Comparison of ENCODE assay signal across 20 cellular contexts in genomic region chr7:40922316-40922670, GRCh38.
DNase-seq lines count a peak whose midpoint lies in the region; ATAC-seq and TF ChIP-seq lines count a peak whose summit lies in the region.
"Had no signal": no experiment of that assay in that cellular context is flagged by ENCODE, and none has a peak within 500 bp of the region (broad histone marks: within the 10 kb centered on the region; RNA-seq: fewer than 3 reads in every experiment).

No MANE protein-coding gene starts in this region.

- H3K27ac ChIP-seq in trophoblast cell (ENCODE audit: low read depth, low read length): peak overlapping the region; percentile 38
- H3K27ac ChIP-seq: esophagus muscularis mucosa, right atrium auricular region had no signal

- no peaks in the 10 kb centered on the region for H3K36me3 Mint-ChIP-seq in activated CD4-positive, alpha-beta T cell treated with anti-CD3 and anti-CD28 coated beads, Interleukin-2, amount 10 ng/mL, durations not matched to agents 7 days and 5 days (ENCODE audit: low read depth)
- H3K36me3 Mint-ChIP-seq: activated CD8-positive, alpha-beta memory T cell treated with anti-CD3 and anti-CD28 coated beads, Interleukin-2, amount 10 ng/mL, durations not matched to agents 7 days and 5 days; naive B cell had no signal

- peak; percentile 73 for DNase-seq in GM03348 (ENCODE audit: low spot score)
- DNase-seq in T1000 (lab: John Stamatoyannopoulos, UW): peak; percentile 3
- peak; percentile 71 for DNase-seq in fibroblast of mammary gland (ENCODE audit: low read depth)
- DNase-seq in trophoblast cell: peak; percentile 93 to 97
- no peak for DNase-seq in activated CD4-positive, alpha-beta T cell treated with anti-CD3 and anti-CD28 coated beads, Interleukin-2, amount 10 ng/mL, durations not matched to agents 7 days and 5 days
- no peak for DNase-seq in NCI-H526 (lab: John Stamatoyannopoulos, UW)
- DNase-seq in stimulated activated naive CD4-positive, alpha-beta T cell (lab: John Stamatoyannopoulos, UW): no peak
- DNase-seq: activated CD8-positive, alpha-beta memory T cell treated with anti-CD3 and anti-CD28 coated beads, Interleukin-2, amount 10 ng/mL, durations not matched to agents 7 days and 5 days; activated naive CD4-positive, alpha-beta T cell treated with anti-CD3 and anti-CD28 coated beads for 36 hours; CD4-positive, alpha-beta T cell; cerebellar nuclear complex; naive B cell; NCI-H1417 treated with DMSO at 0.1 percent for 48 hours; NCI-H524; stimulated activated CD4-positive, alpha-beta T cell treated with anti-CD3 and anti-CD28 coated beads, Interleukin-4, amount 100 ng/mL, for 4 hours had no signal

- POLR2A ChIA-PET in activated CD4-positive, alpha-beta T cell treated with anti-CD3 and anti-CD28 coated beads, Interleukin-2, amount 10 ng/mL, durations not matched to agents 7 days and 5 days (lab: Charles Lee): no interaction called here

- H2BK120ac ChIP-seq in trophoblast cell (ENCODE audit: insufficient read depth, low read length, poor library complexity): peak overlapping the region; percentile 44

- H3K4me2 ChIP-seq in trophoblast cell (ENCODE audit: low read length): no peak overlapping the region

- H3K4me3 ChIP-seq in fibroblast of mammary gland (ENCODE audit: control insufficient read depth, low read depth, low read length) (no peak overlapping the region), trophoblast cell (ENCODE audit: low read depth, low read length) (no peak overlapping the region)
- H3K4me3 ChIP-seq: esophagus muscularis mucosa, right atrium auricular region had no signal

- H4K8ac ChIP-seq in trophoblast cell (ENCODE audit: low read depth, low read length): no peak overlapping the region

- peaks cover 2% of the 10 kb centered on the region for H3K79me2 ChIP-seq in trophoblast cell (ENCODE audit: control insufficient read depth, insufficient read depth, low read length, poor library complexity)

- no peak overlapping the region for H3K9ac ChIP-seq in trophoblast cell (ENCODE audit: low read length)

- no peaks in the 10 kb centered on the region for H3K9me3 ChIP-seq in trophoblast cell (ENCODE audit: insufficient read depth, low read depth, low read length)
- H3K9me3 ChIP-seq: esophagus muscularis mucosa, right atrium auricular region had no signal

- no peak overlapping the region for H4K12ac ChIP-seq in trophoblast cell (ENCODE audit: low read depth, low read length)

- no peak overlapping the region for H4K91ac ChIP-seq in trophoblast cell (ENCODE audit: low read depth, low read length)

- TF ChIP-seq CTCF in fibroblast of mammary gland (conservative IDR thresholded peaks at IDR 0.05; ENCODE audit: control insufficient read depth, insufficient read depth, low read depth, low read length): no peak

- no CpG with 5 or more reads among the region's 1 CpG for WGBS in trophoblast cell (ENCODE audit: extremely low coverage, insufficient coverage, insufficient read length)

- no peaks in the 10 kb centered on the region for H3K27me3 ChIP-seq in trophoblast cell (ENCODE audit: insufficient read depth, low read length)
- H3K27me3 ChIP-seq: esophagus muscularis mucosa, right atrium auricular region had no signal

- H3K27ac Mint-ChIP-seq in activated CD4-positive, alpha-beta T cell treated with anti-CD3 and anti-CD28 coated beads, Interleukin-2, amount 10 ng/mL, durations not matched to agents 7 days and 5 days: no peak overlapping the region
- H3K27ac Mint-ChIP-seq: activated CD8-positive, alpha-beta memory T cell treated with anti-CD3 and anti-CD28 coated beads, Interleukin-2, amount 10 ng/mL, durations not matched to agents 7 days and 5 days; activated naive CD4-positive, alpha-beta T cell treated with anti-CD3 and anti-CD28 coated beads for 36 hours; CD4-positive, alpha-beta T cell; naive B cell; stimulated activated naive CD8-positive, alpha-beta T cell treated with anti-CD3 and anti-CD28 coated beads, Interleukin-15, Interleukin-2, amounts not matched to agents 100 ng/mL and 50 ng/mL, for 24 hours had no signal

- no peak overlapping the region for H2AK5ac ChIP-seq in trophoblast cell (ENCODE audit: low read length)

- peaks cover 18% of the 10 kb centered on the region for H3K79me1 ChIP-seq in trophoblast cell (ENCODE audit: low read length)

- H3K9me3 Mint-ChIP-seq in activated CD4-positive, alpha-beta T cell treated with anti-CD3 and anti-CD28 coated beads, Interleukin-2, amount 10 ng/mL, durations not matched to agents 7 days and 5 days: peaks cover 1% of the 10 kb centered on the region
- H3K9me3 Mint-ChIP-seq: activated naive CD4-positive, alpha-beta T cell treated with anti-CD3 and anti-CD28 coated beads for 36 hours; stimulated activated naive CD8-positive, alpha-beta T cell treated with anti-CD3 and anti-CD28 coated beads, Interleukin-15, Interleukin-2, amounts not matched to agents 100 ng/mL and 50 ng/mL, for 24 hours had no signal

- H2AFZ ChIP-seq in trophoblast cell (ENCODE audit: insufficient read depth, low read length, poor library complexity): no peak overlapping the region

- H3K14ac ChIP-seq in trophoblast cell (ENCODE audit: low read length): no peak overlapping the region

- no peak overlapping the region for H3K4ac ChIP-seq in trophoblast cell (ENCODE audit: low read depth, low read length)

- H3K4me3 Mint-ChIP-seq in activated CD4-positive, alpha-beta T cell treated with anti-CD3 and anti-CD28 coated beads, Interleukin-2, amount 10 ng/mL, durations not matched to agents 7 days and 5 days: no peak overlapping the region
- H3K4me3 Mint-ChIP-seq: activated CD8-positive, alpha-beta memory T cell treated with anti-CD3 and anti-CD28 coated beads, Interleukin-2, amount 10 ng/mL, durations not matched to agents 7 days and 5 days; activated naive CD4-positive, alpha-beta T cell treated with anti-CD3 and anti-CD28 coated beads for 36 hours; CD4-positive, alpha-beta T cell; naive B cell; stimulated activated naive CD8-positive, alpha-beta T cell treated with anti-CD3 and anti-CD28 coated beads, Interleukin-15, Interleukin-2, amounts not matched to agents 100 ng/mL and 50 ng/mL, for 24 hours had no signal

- no peaks in the 10 kb centered on the region for H3K4me1 Mint-ChIP-seq in activated CD4-positive, alpha-beta T cell treated with anti-CD3 and anti-CD28 coated beads, Interleukin-2, amount 10 ng/mL, durations not matched to agents 7 days and 5 days
- H3K4me1 Mint-ChIP-seq: activated CD8-positive, alpha-beta memory T cell treated with anti-CD3 and anti-CD28 coated beads, Interleukin-2, amount 10 ng/mL, durations not matched to agents 7 days and 5 days; naive B cell had no signal

- H3K18ac ChIP-seq in trophoblast cell (ENCODE audit: low read length): no peak overlapping the region

- H2BK5ac ChIP-seq in trophoblast cell (ENCODE audit: low read depth, low read length, poor library complexity): no peak overlapping the region

- no peak for ATAC-seq in HG02885 (IDR thresholded peaks at IDR 0.05; ENCODE audit: poor library complexity, unreplicated experiment)
- ATAC-seq: activated CD8-positive, alpha-beta memory T cell treated with anti-CD3 and anti-CD28 coated beads, Interleukin-2, amount 10 ng/mL, durations not matched to agents 7 days and 5 days; HepG2 had no signal

- H3K36me3 ChIP-seq in trophoblast cell (ENCODE audit: control insufficient read depth in 1 of 2, insufficient read depth in 2 of 2, low read length in 2 of 2): no peaks in the 10 kb centered on the region
- H3K36me3 ChIP-seq: esophagus muscularis mucosa, right atrium auricular region had no signal

- H3K23ac ChIP-seq in trophoblast cell (ENCODE audit: low read length): no peak overlapping the region

- peak overlapping the region; percentile 23 for H2BK12ac ChIP-seq in trophoblast cell (ENCODE audit: low read length)

- CTCF ChIA-PET in activated CD4-positive, alpha-beta T cell treated with anti-CD3 and anti-CD28 coated beads, Interleukin-2, amount 10 ng/mL, durations not matched to agents 7 days and 5 days (lab: Charles Lee): no interaction called here

- H3K4me1 ChIP-seq in trophoblast cell (ENCODE audit: control insufficient read depth in 1 of 2, insufficient read depth in 2 of 2, low read length in 2 of 2): peaks cover 3 to 5% of the 10 kb centered on the region in 2 experiments
- H3K4me1 ChIP-seq: right atrium auricular region had no signal

- no peaks in the 10 kb centered on the region for H3K27me3 Mint-ChIP-seq in activated CD4-positive, alpha-beta T cell treated with anti-CD3 and anti-CD28 coated beads, Interleukin-2, amount 10 ng/mL, durations not matched to agents 7 days and 5 days
- H3K27me3 Mint-ChIP-seq: activated CD8-positive, alpha-beta memory T cell treated with anti-CD3 and anti-CD28 coated beads, Interleukin-2, amount 10 ng/mL, durations not matched to agents 7 days and 5 days; CD4-positive, alpha-beta T cell; naive B cell; stimulated activated naive CD8-positive, alpha-beta T cell treated with anti-CD3 and anti-CD28 coated beads, Interleukin-15, Interleukin-2, amounts not matched to agents 100 ng/mL and 50 ng/mL, for 24 hours had no signal

Comparison
In these comparisons a context has a peak if more than half of its experiments do, and no peak if none do; other contexts are left out.
1. DNase-seq: peak in GM03348 (single experiment), T1000 (single experiment), fibroblast of mammary gland (single experiment) and trophoblast cell (2 of 2); none in activated CD4-positive, alpha-beta T cell treated with anti-CD3 and anti-CD28 coated beads, Interleukin-2, amount 10 ng/mL, durations not matched to agents 7 days and 5 days (single experiment), NCI-H526 (0 of 2) and stimulated activated naive CD4-positive, alpha-beta T cell (0 of 6).